In the genomic region with DNA sequence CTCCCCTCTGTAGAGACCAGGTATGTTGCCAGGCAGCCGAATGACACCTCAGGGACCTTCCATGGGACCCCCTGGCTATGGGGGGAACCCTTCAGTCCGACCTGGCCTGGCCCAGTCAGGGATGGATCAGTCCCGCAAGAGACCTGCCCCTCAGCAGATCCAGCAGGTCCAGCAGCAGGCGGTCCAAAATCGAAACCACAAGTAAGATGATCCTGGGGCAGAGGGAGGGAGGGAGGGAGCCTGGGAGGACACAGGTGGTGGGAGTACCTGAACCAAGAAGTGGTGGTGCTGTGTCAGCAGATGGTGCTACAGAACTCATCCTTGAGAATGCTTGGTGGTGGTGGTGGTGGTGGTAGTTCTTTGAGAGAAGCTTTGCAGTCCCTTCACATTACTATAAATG, we compare ENCODE assay signal across 7 cellular contexts. TPM values are rescaled to one million over a fixed set of nuclear protein-coding genes. Genes with fewer than 3 reads are reported as not detected.
A peak's percentile ranks its signal among the peaks of the same experiment; 100 is the strongest.
DNase-seq lines count a peak whose midpoint lies in the region; ATAC-seq and TF ChIP-seq lines count a peak whose summit lies in the region.

No MANE protein-coding gene starts in this region.

- H3K27me3 ChIP-seq in HUES6 (ENCODE audit: control insufficient read depth, insufficient read depth, low read length) (peaks cover 15% of the 10 kb centered on the region; the same call in 1 of the 2 replicates), iPS-15b (ENCODE audit: control insufficient read depth, insufficient read depth, low read length) (peaks cover 7% of the 10 kb centered on the region), stomach (no peaks in the 10 kb centered on the region)

- H3K36me3 ChIP-seq in HUES6 (ENCODE audit: control insufficient read depth, insufficient read depth, low read length) (peaks cover 47% of the 10 kb centered on the region), iPS-15b (ENCODE audit: control insufficient read depth, insufficient read depth, low read length) (peaks cover 32% of the 10 kb centered on the region), stomach (peaks cover 37 to 50% (median 48%) of the 10 kb centered on the region in 4 donors)

- no peaks in the 10 kb centered on the region for H3K9me3 Mint-ChIP-seq in activated CD8-positive, alpha-beta T cell treated with anti-CD3 and anti-CD28 coated beads, Interleukin-2, amount 10 ng/mL, durations not matched to agents 7 days and 5 days (ENCODE audit: insufficient read depth)

- H3K9me3 ChIP-seq in HUES6 (ENCODE audit: control insufficient read depth, insufficient read depth, low read depth, low read length) (no peaks in the 10 kb centered on the region), iPS-15b (ENCODE audit: control insufficient read depth, insufficient read depth, low read length) (no peaks in the 10 kb centered on the region), stomach (no peaks in the 10 kb centered on the region)

- H3K4me1 ChIP-seq in HUES6 (ENCODE audit: control insufficient read depth, insufficient read depth, low read length) (peaks cover 4% of the 10 kb centered on the region; the same call in 1 of the 2 replicates), iPS-15b (ENCODE audit: control insufficient read depth, insufficient read depth, low read length) (peaks cover 4% of the 10 kb centered on the region), stomach (peaks cover 14 to 44% (median 26%) of the 10 kb centered on the region in 4 donors)

- TF ChIP-seq EP300 in stomach (IDR thresholded peaks at IDR 0.05): no peak

- H3K9ac ChIP-seq in HUES6 (ENCODE audit: low read length) (peak overlapping the region; percentile 41), iPS-15b (ENCODE audit: low read depth, low read length) (peak overlapping the region; percentile 76)

- POLR2A ChIA-PET in activated CD8-positive, alpha-beta T cell treated with anti-CD3 and anti-CD28 coated beads, Interleukin-2, amount 10 ng/mL, durations not matched to agents 7 days and 5 days (lab: Charles Lee): interaction anchor here (2.4 to 3.4 kb wide), 2 partner anchors 26 to 80 kb away, joined by 17 to 44 read pairs; partner anchors contain the start of genes CERS5 and COX14

- H3K4me1 Mint-ChIP-seq in activated CD8-positive, alpha-beta T cell treated with anti-CD3 and anti-CD28 coated beads, Interleukin-2, amount 10 ng/mL, durations not matched to agents 7 days and 5 days (ENCODE audit: low read depth): peaks cover 29% of the 10 kb centered on the region

- no peak for TF ChIP-seq CTCF in stomach (IDR thresholded peaks at IDR 0.05)

- H3K36me3 Mint-ChIP-seq in activated CD8-positive, alpha-beta T cell treated with anti-CD3 and anti-CD28 coated beads, Interleukin-2, amount 10 ng/mL, durations not matched to agents 7 days and 5 days (ENCODE audit: low read depth): peaks cover 36% of the 10 kb centered on the region

- 51 to 66% (median 55%) methylated on average over 1 to 5 of the region's 5 CpGs for WGBS in stomach, 5 donors

- TF ChIP-seq POLR2A in stomach (IDR thresholded peaks at IDR 0.05): no peak

- peak overlapping the region; percentile 90 for H3K4me3 Mint-ChIP-seq in activated CD8-positive, alpha-beta T cell treated with anti-CD3 and anti-CD28 coated beads, Interleukin-2, amount 10 ng/mL, durations not matched to agents 7 days and 5 days

- no peaks in the 10 kb centered on the region for H3K27me3 Mint-ChIP-seq in activated CD8-positive, alpha-beta T cell treated with anti-CD3 and anti-CD28 coated beads, Interleukin-2, amount 10 ng/mL, durations not matched to agents 7 days and 5 days (ENCODE audit: low read depth)

- DNase-seq in activated CD8-positive, alpha-beta T cell treated with anti-CD3 and anti-CD28 coated beads, Interleukin-2, amount 10 ng/mL, durations not matched to agents 7 days and 5 days: no peak
- DNase-seq in stomach (no peak), putamen (ENCODE audit: low spot score) (no peak), OCI-M2 (lab: John Stamatoyannopoulos, UW; ENCODE audit: unreplicated experiment) (no peak)

- H3K4me3 ChIP-seq in HUES6 (ENCODE audit: low read depth, low read length) (peak overlapping the region; percentile 70), iPS-15b (ENCODE audit: low read depth, low read length) (peak overlapping the region; percentile 96), stomach (peak overlapping the region in 3 of 4 donors; percentile 91 to 98 (median 96))

- no peak overlapping the region for H3K27ac ChIP-seq in HUES6 (ENCODE audit: low read depth, low read length)
- peak overlapping the region in 4 of 5 donors; percentile 96 to 98 (median 97) for H3K27ac ChIP-seq in stomach

- H3K27ac Mint-ChIP-seq in activated CD8-positive, alpha-beta T cell treated with anti-CD3 and anti-CD28 coated beads, Interleukin-2, amount 10 ng/mL, durations not matched to agents 7 days and 5 days: peak overlapping the region; percentile 92

- intact Hi-C loops in stomach (cut with DNase I; ENCODE audit: low total_unique reads): no loop called here

- CTCF ChIA-PET in activated CD8-positive, alpha-beta T cell treated with anti-CD3 and anti-CD28 coated beads, Interleukin-2, amount 10 ng/mL, durations not matched to agents 7 days and 5 days (lab: Charles Lee): interaction anchor here (0.9 to 11.9 kb wide), 7 partner anchors 13 to 90 kb away, joined by 3 to 144 read pairs (median 10); partner anchors contain the start of gene COX14

- no peak for ATAC-seq in activated CD8-positive, alpha-beta T cell treated with anti-CD3 and anti-CD28 coated beads, Interleukin-2, amount 10 ng/mL, durations not matched to agents 7 days and 5 days
- ATAC-seq in HG02870 (IDR thresholded peaks at IDR 0.05; ENCODE audit: unreplicated experiment): no peak

RNA-seq across cellular contexts. Expression of gene SMARCD1, which starts 1.0 kb away (rescaled TPM):
- total RNA-seq in activated CD8-positive, alpha-beta T cell treated with anti-CD3 and anti-CD28 coated beads, Interleukin-2, amount 10 ng/mL, durations not matched to agents 7 days and 5 days: 10 to 100 TPM; 72.3 to 78.1 TPM
- 10 to 100 TPM in 4 of 5 donors, 1 to 10 TPM in 1; 2.9 to 75.9 (median 23.8) TPM for total RNA-seq in stomach
- polyA plus RNA-seq in stomach: 10 to 100 TPM; 10.1 to 17.3 (median 14.9) TPM

RNA-seq across cellular contexts. Expression of gene GPD1, which starts 17.7 kb away (rescaled TPM):
- total RNA-seq in activated CD8-positive, alpha-beta T cell treated with anti-CD3 and anti-CD28 coated beads, Interleukin-2, amount 10 ng/mL, durations not matched to agents 7 days and 5 days: under 1 TPM; 0.23 to 0.82 TPM
- 1 to 10 TPM in 4 of 5 donors, under 1 TPM in 1; 0.58 to 9.5 (median 5.9) TPM for total RNA-seq in stomach
- polyA plus RNA-seq in stomach: 1 to 10 TPM in 2 of 3 donors, under 1 TPM in 1; 0.65 to 1.6 (median 1.4) TPM

RNA-seq across cellular contexts. Expression of gene COX14, which starts 25.9 kb away (rescaled TPM):
- 10 to 100 TPM; 50.0 to 51.6 TPM for total RNA-seq in activated CD8-positive, alpha-beta T cell treated with anti-CD3 and anti-CD28 coated beads, Interleukin-2, amount 10 ng/mL, durations not matched to agents 7 days and 5 days
- 10 to 100 TPM in 4 of 5 donors, 1 to 10 TPM in 1; 9.8 to 96.3 (median 31.8) TPM for total RNA-seq in stomach
- 100 to 1,000 TPM in 2 of 3 donors, 10 to 100 TPM in 1; 93.8 to 153 (median 148) TPM for polyA plus RNA-seq in stomach

RNA-seq across cellular contexts. Expression of gene ASIC1, which starts 28.8 kb away (rescaled TPM):
- total RNA-seq in activated CD8-positive, alpha-beta T cell treated with anti-CD3 and anti-CD28 coated beads, Interleukin-2, amount 10 ng/mL, durations not matched to agents 7 days and 5 days: 10 to 100 TPM; 25.4 to 27.9 TPM
- total RNA-seq in stomach: 1 to 10 TPM in 2 of 5 donors, under 1 TPM in 2, not detected in 1; 0.45 to 3.5 (median 1.3) TPM
- polyA plus RNA-seq in stomach: 1 to 10 TPM in 2 of 3 donors, under 1 TPM in 1; 0.92 to 2.6 (median 1.2) TPM
